ENCODE assay signal across 15 cellular contexts in genomic region chr1:168421399-168422004, GRCh38.
DNase-seq lines count a peak whose midpoint lies in the region; ATAC-seq lines count a peak whose summit lies in the region.
"Had no signal": no experiment of that assay in that cellular context is flagged by ENCODE, and none has a peak within 500 bp of the region (broad histone marks: within the 10 kb centered on the region; RNA-seq: fewer than 3 reads in every experiment).

No MANE protein-coding gene starts in this region.

- H3K4me3 ChIP-seq in CD4-positive, alpha-beta memory T cell (ENCODE audit: low read length in 2 of 2): no peak overlapping the region
- H3K4me3 ChIP-seq in Jurkat, Clone E6-1 (ENCODE audit: low read length): no peak overlapping the region
- H3K4me3 ChIP-seq in mesodermal cell (ENCODE audit: extremely low read depth, insufficient read depth, low read length, poor library complexity, severe bottlenecking): no peak overlapping the region
- H3K4me3 ChIP-seq: sigmoid colon, vagina had no signal

- CTCF ChIA-PET in CD4-positive, alpha-beta memory T cell (lab: Charles Lee; ENCODE audit: partially characterized antibody): interaction anchor here (0.9 to 12.0 kb wide), 10 partner anchors 8 to 926 kb away, joined by 3 to 102 read pairs (median 4); no protein-coding TSS in a partner anchor

- H3K36me3 Mint-ChIP-seq in CD4-positive, alpha-beta memory T cell: no peaks in the 10 kb centered on the region
- no peaks in the 10 kb centered on the region for H3K36me3 Mint-ChIP-seq in activated T-helper 17 cell treated with anti-CD3 and anti-CD28 coated beads, Interleukin-2, amount 50 U/mL, for 72 hours (ENCODE audit: low read depth)
- H3K36me3 Mint-ChIP-seq: mesothelial cell of epicardium; stimulated activated naive B cell treated with anti-CD40 and anti-IgM and Interleukin-4, amounts not matched to agents 10 μg/mL and 1 μg/mL and 100 μg/mL, for 72 hours had no signal

- POLR2A ChIA-PET in CD4-positive, alpha-beta memory T cell (lab: Charles Lee; ENCODE audit: partially characterized antibody): interaction anchor here (0.5 to 4.2 kb wide), 15 partner anchors 9 to 246 kb away, joined by 3 to 33 read pairs (median 6); no protein-coding TSS in a partner anchor

- peak overlapping the region; percentile 32 to 81 (median 60) for H3K4me3 Mint-ChIP-seq in CD4-positive, alpha-beta memory T cell
- peak overlapping the region; percentile 52 for H3K4me3 Mint-ChIP-seq in activated T-helper 17 cell treated with anti-CD3 and anti-CD28 coated beads, Interleukin-2, amount 50 U/mL, for 72 hours
- H3K4me3 Mint-ChIP-seq: mesothelial cell of epicardium; stimulated activated naive B cell treated with anti-CD40 and anti-IgM and Interleukin-4, amounts not matched to agents 10 μg/mL and 1 μg/mL and 100 μg/mL, for 72 hours had no signal

- peaks cover 35% of the 10 kb centered on the region for H3K4me1 ChIP-seq in CD4-positive, alpha-beta memory T cell (ENCODE audit: insufficient read depth, low read length)
- H3K4me1 ChIP-seq in mesodermal cell (ENCODE audit: control insufficient read depth, insufficient read depth, low read length, poor library complexity, severe bottlenecking): peaks cover 19% of the 10 kb centered on the region
- H3K4me1 ChIP-seq: BE2C, vagina had no signal

- peak overlapping the region; percentile 50 for H3K27ac ChIP-seq in CD4-positive, alpha-beta memory T cell (ENCODE audit: low read depth, low read length)
- peak overlapping the region; percentile 16 for H3K27ac ChIP-seq in mesodermal cell (ENCODE audit: low read depth, low read length, severe bottlenecking)
- H3K27ac ChIP-seq: sigmoid colon had no signal

- H3K27me3 ChIP-seq in CD4-positive, alpha-beta memory T cell (ENCODE audit: insufficient read depth, low read length): no peaks in the 10 kb centered on the region
- H3K27me3 ChIP-seq: BE2C, sigmoid colon, vagina had no signal

- peak overlapping the region; percentile 54 to 86 (median 80) for H3K27ac Mint-ChIP-seq in CD4-positive, alpha-beta memory T cell
- peak overlapping the region; percentile 64 for H3K27ac Mint-ChIP-seq in activated T-helper 17 cell treated with anti-CD3 and anti-CD28 coated beads, Interleukin-2, amount 50 U/mL, for 72 hours
- H3K27ac Mint-ChIP-seq: mesothelial cell of epicardium; stimulated activated naive B cell treated with anti-CD40 and anti-IgM and Interleukin-4, amounts not matched to agents 10 μg/mL and 1 μg/mL and 100 μg/mL, for 72 hours had no signal

- H3K27me3 Mint-ChIP-seq in CD4-positive, alpha-beta memory T cell: no peaks in the 10 kb centered on the region
- no peaks in the 10 kb centered on the region for H3K27me3 Mint-ChIP-seq in activated T-helper 17 cell treated with anti-CD3 and anti-CD28 coated beads, Interleukin-2, amount 50 U/mL, for 72 hours

- peak; percentile 45 to 66 (median 52) for DNase-seq in CD4-positive, alpha-beta memory T cell
- peak; percentile 57 for DNase-seq in Jurkat, Clone E6-1 (ENCODE audit: low read depth, low spot score)
- no peak for DNase-seq in H4 (ENCODE audit: low spot score)
- DNase-seq: amniotic stem cell; BE2C; DMS53; NCI-H2081 treated with DMSO at 0.1 percent for 48 hours; sigmoid colon; stimulated activated naive B cell treated with anti-CD40 and anti-IgM and Interleukin-4, amounts not matched to agents 10 μg/mL and 1 μg/mL and 100 μg/mL, for 72 hours had no signal

- H3K9me3 Mint-ChIP-seq in CD4-positive, alpha-beta memory T cell: peaks cover 0 to 2% (median 0%) of the 10 kb centered on the region in 8 donors
- H3K9me3 Mint-ChIP-seq in activated T-helper 17 cell treated with anti-CD3 and anti-CD28 coated beads, Interleukin-2, amount 50 U/mL, for 72 hours: no peaks in the 10 kb centered on the region
- H3K9me3 Mint-ChIP-seq: mesothelial cell of epicardium; stimulated activated naive B cell treated with anti-CD40 and anti-IgM and Interleukin-4, amounts not matched to agents 10 μg/mL and 1 μg/mL and 100 μg/mL, for 72 hours had no signal

- H3K9me3 ChIP-seq in CD4-positive, alpha-beta memory T cell (ENCODE audit: control insufficient read depth in 1 of 2, low read length in 2 of 2): no peaks in the 10 kb centered on the region
- H3K9me3 ChIP-seq in mesodermal cell (ENCODE audit: control insufficient read depth, low read length): no peaks in the 10 kb centered on the region
- H3K9me3 ChIP-seq: BE2C, sigmoid colon, vagina had no signal

- WGBS in mesodermal cell (ENCODE audit: insufficient coverage in 2 of 2), 2 experiments: 88 to 93% methylated on average over 1 to 2 of the region's 3 CpGs

- H3K36me3 ChIP-seq in CD4-positive, alpha-beta memory T cell (ENCODE audit: insufficient read depth, low read length): no peaks in the 10 kb centered on the region
- no peaks in the 10 kb centered on the region for H3K36me3 ChIP-seq in mesodermal cell (ENCODE audit: control insufficient read depth, insufficient read depth, low read length)
- H3K36me3 ChIP-seq: BE2C, sigmoid colon, vagina had no signal

- peak; percentile 97 for ATAC-seq in activated T-helper 17 cell treated with anti-CD3 and anti-CD28 coated beads, Interleukin-2, amount 50 U/mL, for 72 hours (replicated peaks)
- ATAC-seq in GM18498 (IDR thresholded peaks at IDR 0.05; ENCODE audit: unreplicated experiment): no peak
- no peak for ATAC-seq in GM21447 (IDR thresholded peaks at IDR 0.05; ENCODE audit: unreplicated experiment)

- intact Hi-C loops in CD4-positive, alpha-beta memory T cell (cut with micrococcal nuclease): loop anchor here (1.0 to 5.0 kb wide), 3 partner anchors 12 to 79 kb away; no protein-coding TSS in a partner anchor

- peaks cover 22 to 46% (median 36%) of the 10 kb centered on the region in 4 donors for H3K4me1 Mint-ChIP-seq in CD4-positive, alpha-beta memory T cell
- peaks cover 21% of the 10 kb centered on the region for H3K4me1 Mint-ChIP-seq in activated T-helper 17 cell treated with anti-CD3 and anti-CD28 coated beads, Interleukin-2, amount 50 U/mL, for 72 hours
